In genomic region chr5:176611435-176611834, GRCh38 we compare ENCODE assay signal across 9 cellular contexts. TPM values are rescaled to one million over a fixed set of nuclear protein-coding genes. Genes with fewer than 3 reads are reported as not detected.
DNase-seq lines count a peak whose midpoint lies in the region; ATAC-seq, FAIRE-seq and TF ChIP-seq lines count a peak whose summit lies in the region.
"Had no signal": no experiment of that assay in that cellular context is flagged by ENCODE, and none has a peak within 500 bp of the region (broad histone marks: within the 10 kb centered on the region; RNA-seq: fewer than 3 reads in every experiment).

No MANE protein-coding gene starts in this region.

- H3K4me3 Mint-ChIP-seq in WTC11 (no peak overlapping the region), nephron progenitor cell (no peak overlapping the region)

- H3K4me3 ChIP-seq in AG09309 (ENCODE audit: control insufficient read depth, low read depth, low read length) (no peak overlapping the region), endothelial cell of umbilical vein (replicated peaks in 1 of 3; ENCODE audit: insufficient read depth in 1 of 3, low read depth in 1 of 3, low read length in 3 of 3) (no peak overlapping the region)

- POLR2A ChIA-PET in WTC11 (lab: Charles Lee) (no interaction called here), endothelial cell of umbilical vein (lab: Charles Lee) (no interaction called here)

- no peaks in the 10 kb centered on the region for H3K9me3 ChIP-seq in endothelial cell of umbilical vein (replicated peaks; ENCODE audit: control insufficient read depth, insufficient read depth, low read length)

- FAIRE-seq in endothelial cell of umbilical vein (lab: Jason Lieb, UNC): peak; percentile 96

- CTCF ChIA-PET in WTC11 (lab: Charles Lee) (interaction anchor here (0.6 to 1.6 kb wide), 3 partner anchors 9 to 38 kb away, joined by 3 to 6 read pairs (median 4); partner anchors contain the start of genes EIF4E1B and SNCB), endothelial cell of umbilical vein (lab: Charles Lee) (interaction anchor here (0.6 to 1.0 kb wide), 2 partner anchors 10 to 49 kb away, joined by 4 to 5 read pairs; no protein-coding TSS in a partner anchor)

- H3K4me2 ChIP-seq in endothelial cell of umbilical vein (ENCODE audit: insufficient read depth, low read length): no peak overlapping the region

- H3K27ac Mint-ChIP-seq in WTC11 (no peak overlapping the region), nephron progenitor cell (no peak overlapping the region)
- H3K27ac Mint-ChIP-seq: activated naive CD4-positive, alpha-beta T cell treated with anti-CD3 and anti-CD28 coated beads, Interleukin-2, amount 50 U/mL, for 72 hours had no signal

- no TSS peak for BruUV-seq in endothelial cell of umbilical vein (replicated peaks; lab: Mats Ljungman, UMichigan)

- no peaks in the 10 kb centered on the region for H3K36me3 ChIP-seq in endothelial cell of umbilical vein (ENCODE audit: control insufficient read depth in 2 of 2, extremely low read depth in 1 of 2, insufficient read depth in 2 of 2, low read length in 2 of 2)

- H3K27ac ChIP-seq in endothelial cell of umbilical vein (ENCODE audit: insufficient read depth, low read depth, low read length): no peak overlapping the region

- H3K9me3 Mint-ChIP-seq in WTC11 (no peaks in the 10 kb centered on the region), nephron progenitor cell (no peaks in the 10 kb centered on the region)
- H3K9me3 Mint-ChIP-seq: activated naive CD4-positive, alpha-beta T cell treated with anti-CD3 and anti-CD28 coated beads, Interleukin-2, amount 50 U/mL, for 72 hours had no signal

- TF ChIP-seq CTCF in AG09309 (IDR thresholded peaks at IDR 0.05; ENCODE audit: control insufficient read depth, insufficient read depth, low read depth, low read length, missing control alignments) (no peak), WTC11 (IDR thresholded peaks at IDR 0.05) (no peak), endothelial cell of umbilical vein (IDR thresholded peaks at IDR 0.05; ENCODE audit: extremely low read depth in 1 of 2, insufficient read depth in 1 of 2, low read depth in 1 of 2, low read length in 2 of 2) (no peak), nephron progenitor cell (IDR thresholded peaks at IDR 0.05) (no peak)

- ATAC-seq in WTC11 (no peak), GM21737 (IDR thresholded peaks at IDR 0.05; ENCODE audit: unreplicated experiment) (no peak)

- dilution Hi-C loops in endothelial cell of umbilical vein (cut with MboI; ENCODE audit: extremely low pct_ligation_motif_present, low sequenced_read_pairs): no loop called here

- TF ChIP-seq POLR2A in endothelial cell of umbilical vein (IDR thresholded peaks at IDR 0.05; ENCODE audit: low read depth, low read length): no peak

- H3K27me3 Mint-ChIP-seq in WTC11 (ENCODE audit: low read depth) (peaks cover 44% of the 10 kb centered on the region), nephron progenitor cell (ENCODE audit: low read depth, poor library complexity) (peaks cover 46% of the 10 kb centered on the region)

- H2AFZ ChIP-seq in endothelial cell of umbilical vein (ENCODE audit: low read depth, low read length): no peak overlapping the region

- H3K4me1 ChIP-seq in endothelial cell of umbilical vein (ENCODE audit: control insufficient read depth, extremely low read depth, insufficient read depth, low read length): peaks cover 16% of the 10 kb centered on the region

- no peaks in the 10 kb centered on the region for H4K20me1 ChIP-seq in endothelial cell of umbilical vein (replicated peaks; ENCODE audit: control insufficient read depth, extremely low read depth, insufficient read depth, low read length)

- H3K79me2 ChIP-seq in endothelial cell of umbilical vein (ENCODE audit: control insufficient read depth, insufficient read depth, low read length): no peaks in the 10 kb centered on the region

- intact Hi-C loops in endothelial cell of umbilical vein (cut with micrococcal nuclease): loop anchor here (10.0 kb wide), 1 partner anchor 167 kb away; the partner anchor contains the start of gene FAF2

- H3K4me1 Mint-ChIP-seq in WTC11 (peaks cover 21% of the 10 kb centered on the region), nephron progenitor cell (peaks cover 23% of the 10 kb centered on the region)

- H3K36me3 Mint-ChIP-seq in WTC11 (no peaks in the 10 kb centered on the region), nephron progenitor cell (ENCODE audit: low read depth) (no peaks in the 10 kb centered on the region)

- DNase-seq in AG09309 (ENCODE audit: low read depth) (peak; percentile 48), HUDEP-2 (lab: John Stamatoyannopoulos, UW; ENCODE audit: unreplicated experiment in 76 of 76) (peak in 64 of 76 experiments; percentile 4 to 75 (median 49)), WTC11 (ENCODE audit: low spot score) (peak; percentile 82), endothelial cell of umbilical vein (ENCODE audit: low read depth, low spot score) (peak; percentile 79), nephron progenitor cell (peak; percentile 93), NCI-H345 treated with DMSO at 0.1 percent for 48 hours (lab: John Stamatoyannopoulos, UW; ENCODE audit: unreplicated experiment) (no peak), NCI-H526 treated with DMSO at 0.1 percent for 48 hours (lab: John Stamatoyannopoulos, UW) (no peak)

- H3K9ac ChIP-seq in endothelial cell of umbilical vein (replicated peaks; ENCODE audit: extremely low read depth, insufficient read depth, low read length): no peak overlapping the region

- no peaks in the 10 kb centered on the region for H3K9me1 ChIP-seq in endothelial cell of umbilical vein (replicated peaks; ENCODE audit: control insufficient read depth, extremely low read depth, insufficient read depth, low read length)

- H3K27me3 ChIP-seq in endothelial cell of umbilical vein (ENCODE audit: control insufficient read depth in 2 of 2, insufficient read depth in 2 of 2, low read length in 2 of 2): no peaks in the 10 kb centered on the region

TF ChIP-seq in WTC11, 78 proteins besides CTCF, POLR2A, EP300 and RAD21 (continues in another document):
- TF ChIP-seq ZNF219 (CRISPR knock-in tag; IDR thresholded peaks at IDR 0.05; ENCODE audit: borderline replicate concordance) (no peak), ZNF423 (CRISPR knock-in tag; IDR thresholded peaks at IDR 0.05) (no peak), ATF1 (CRISPR knock-in tag; IDR thresholded peaks at IDR 0.05) (no peak), FOXJ3 (CRISPR knock-in tag; IDR thresholded peaks at IDR 0.05; ENCODE audit: borderline replicate concordance) (no peak)

TF ChIP-seq in endothelial cell of umbilical vein, 7 proteins besides CTCF, POLR2A, EP300 and RAD21:
- TF ChIP-seq GATA2 (IDR thresholded peaks at IDR 0.05; ENCODE audit: insufficient read depth, insufficient read length, low read depth, low read length) (no peak), FOS (IDR thresholded peaks at IDR 0.05; ENCODE audit: borderline replicate concordance, insufficient read depth, low read length) (peak; percentile 13), EZH2 (IDR thresholded peaks at IDR 0.05; ENCODE audit: borderline replicate concordance, low read depth, low read length, severe bottlenecking) (no peak)
- TF ChIP-seq, protein P1, sequence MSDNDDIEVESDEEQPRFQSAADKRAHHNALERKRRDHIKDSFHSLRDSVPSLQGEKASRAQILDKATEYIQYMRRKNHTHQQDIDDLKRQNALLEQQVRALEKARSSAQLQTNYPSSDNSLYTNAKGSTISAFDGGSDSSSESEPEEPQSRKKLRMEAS (IDR thresholded peaks at IDR 0.05; ENCODE audit: insufficient read depth, insufficient read length): no peak

RNA-seq across cellular contexts. Expression of gene GPRIN1, which starts 1.5 kb away (rescaled TPM):
- total RNA-seq in WTC11 (2021): 5.4 to 8.5 TPM (median 5.8 TPM) in 3 replicates
- 9.3 and 10.4 TPM in 2 replicates for total RNA-seq in endothelial cell of umbilical vein
- polyA plus RNA-seq in endothelial cell of umbilical vein: 2.4 and 2.6 TPM in 2 replicates
- 3.2 and 4.2 TPM in 2 replicates for polyA plus RNA-seq in endothelial cell of umbilical vein (2011; cell fraction: cytosol; rRNA removed)
- 2.6 and 3.1 TPM in 2 replicates for polyA plus RNA-seq in endothelial cell of umbilical vein (2011; cell fraction: nucleus; rRNA removed)
- 6.2 TPM in 2 replicates for polyA plus RNA-seq in endothelial cell of umbilical vein (2012)
- polyA minus RNA-seq in endothelial cell of umbilical vein: 2.7 and 3.4 TPM in 2 replicates
- polyA minus RNA-seq in endothelial cell of umbilical vein (2011; cell fraction: cytosol; rRNA and poly(A)+ RNA removed): 4.4 TPM
- 1.8 and 2.9 TPM in 2 replicates for polyA minus RNA-seq in endothelial cell of umbilical vein (2011; cell fraction: nucleus; rRNA and poly(A)+ RNA removed)

RNA-seq across cellular contexts. Expression of gene SNCB, which starts 18.9 kb away (rescaled TPM):
- total RNA-seq in WTC11 (2021) (6.8 to 13.4 TPM (median 9.6 TPM) in 3 replicates), endothelial cell of umbilical vein (not detected in 2 replicates)
- polyA plus RNA-seq in endothelial cell of umbilical vein: 0.08 TPM in 1 of 2 replicates, not detected in the other
- 0.07 TPM in 1 of 2 replicates, not detected in the other for polyA plus RNA-seq in endothelial cell of umbilical vein (2011; cell fraction: cytosol; rRNA removed)
- 0.12 TPM in 1 of 2 replicates, not detected in the other for polyA plus RNA-seq in endothelial cell of umbilical vein (2011; cell fraction: nucleus; rRNA removed)
- polyA plus RNA-seq in endothelial cell of umbilical vein (2012): not detected in 2 replicates
- polyA minus RNA-seq in endothelial cell of umbilical vein: not detected in 2 replicates
- polyA minus RNA-seq in endothelial cell of umbilical vein (2011; cell fraction: cytosol; rRNA and poly(A)+ RNA removed): not detected
- not detected in 2 replicates for polyA minus RNA-seq in endothelial cell of umbilical vein (2011; cell fraction: nucleus; rRNA and poly(A)+ RNA removed)

RNA-seq across cellular contexts. Expression of gene EIF4E1B, which starts 19.0 kb away (rescaled TPM):
- 0.74 to 1.3 TPM (median 1.1 TPM) in 3 replicates for total RNA-seq in WTC11 (2021)
- total RNA-seq in endothelial cell of umbilical vein: not detected in 2 replicates
- not detected in 2 replicates for polyA plus RNA-seq in endothelial cell of umbilical vein
- polyA plus RNA-seq in endothelial cell of umbilical vein (2011; cell fraction: cytosol; rRNA removed): not detected in 2 replicates
- polyA plus RNA-seq in endothelial cell of umbilical vein (2011; cell fraction: nucleus; rRNA removed): not detected in 2 replicates
- not detected in 2 replicates for polyA plus RNA-seq in endothelial cell of umbilical vein (2012)
- not detected in 2 replicates for polyA minus RNA-seq in endothelial cell of umbilical vein
- polyA minus RNA-seq in endothelial cell of umbilical vein (2011; cell fraction: cytosol; rRNA and poly(A)+ RNA removed): not detected
- not detected in 2 replicates for polyA minus RNA-seq in endothelial cell of umbilical vein (2011; cell fraction: nucleus; rRNA and poly(A)+ RNA removed)
- total RNA-seq: activated naive CD4-positive, alpha-beta T cell treated with anti-CD3 and anti-CD28 coated beads, Interleukin-2, amount 50 U/mL, for 72 hours had no signal

RNA-seq across cellular contexts. Expression of gene TSPAN17, which starts 35.8 kb away (rescaled TPM):
- total RNA-seq in WTC11 (2021) (45.7 to 47.8 TPM (median 46.1 TPM) in 3 replicates), endothelial cell of umbilical vein (55.9 and 57.0 TPM in 2 replicates)
- polyA plus RNA-seq in endothelial cell of umbilical vein: 64.1 and 73.3 TPM in 2 replicates
- 45.0 and 54.0 TPM in 2 replicates for polyA plus RNA-seq in endothelial cell of umbilical vein (2011; cell fraction: cytosol; rRNA removed)
- 85.7 and 95.0 TPM in 2 replicates for polyA plus RNA-seq in endothelial cell of umbilical vein (2011; cell fraction: nucleus; rRNA removed)
- 54.6 and 56.8 TPM in 2 replicates for polyA plus RNA-seq in endothelial cell of umbilical vein (2012)
- polyA minus RNA-seq in endothelial cell of umbilical vein: 91.1 and 94.5 TPM in 2 replicates
- polyA minus RNA-seq in endothelial cell of umbilical vein (2011; cell fraction: cytosol; rRNA and poly(A)+ RNA removed): 12.0 TPM
- polyA minus RNA-seq in endothelial cell of umbilical vein (2011; cell fraction: nucleus; rRNA and poly(A)+ RNA removed): 30.8 and 33.2 TPM in 2 replicates

Comparison
In these comparisons a context has a peak if more than half of its experiments do, and no peak if none do; other contexts are left out.
1. DNase-seq: peak in AG09309 (single experiment), HUDEP-2 (64 of 76), WTC11 (single experiment), endothelial cell of umbilical vein (single experiment) and nephron progenitor cell (single experiment); none in NCI-H345 treated with DMSO at 0.1 percent for 48 hours (single experiment) and NCI-H526 treated with DMSO at 0.1 percent for 48 hours (single experiment).